Comparison of ENCODE assay signal across 8 cellular contexts in genomic region chr18:63421514-63421913, GRCh38. TPM values are rescaled to one million over a fixed set of nuclear protein-coding genes. Genes with fewer than 3 reads are reported as not detected.
A peak's percentile ranks its signal among the peaks of the same experiment; 100 is the strongest.
DNase-seq lines count a peak whose midpoint lies in the region; ATAC-seq, FAIRE-seq and TF ChIP-seq lines count a peak whose summit lies in the region.

No MANE protein-coding gene starts in this region.

- intact Hi-C loops in kidney (cut with DNase I), result no loop called here

- H3K9me3 Mint-ChIP-seq in activated CD4-positive, alpha-beta T cell treated with anti-CD3 and anti-CD28 coated beads, Interleukin-2, amount 10 ng/mL, durations not matched to agents 7 days and 5 days, result no peaks in the 10 kb centered on the region
- H3K9me3 Mint-ChIP-seq in activated naive CD8-positive, alpha-beta T cell (ENCODE audit: low read depth), result no peaks in the 10 kb centered on the region

- H3K36me3 ChIP-seq in kidney (ENCODE audit: control insufficient read depth in 1 of 2, insufficient read depth in 2 of 2, low read length in 2 of 2) (peaks cover 0 to 3% of the 10 kb centered on the region in 2 donors), thymus (ENCODE audit: control insufficient read depth, insufficient read depth) (peaks cover 14% of the 10 kb centered on the region)

- FAIRE-seq in kidney (lab: Jason Lieb, UNC), result no peak

- H3K27ac ChIP-seq in kidney (ENCODE audit: low read depth in 2 of 2, low read length in 2 of 2) (peak overlapping the region in 1 of 2 donors; percentile 95), thymus (ENCODE audit: low read depth) (no peak overlapping the region)

- POLR2A ChIA-PET in activated CD4-positive, alpha-beta T cell treated with anti-CD3 and anti-CD28 coated beads, Interleukin-2, amount 10 ng/mL, durations not matched to agents 7 days and 5 days (lab: Charles Lee), result no interaction called here

- H3K4me1 ChIP-seq in kidney (ENCODE audit: control insufficient read depth in 1 of 2, insufficient read depth in 1 of 2, low read depth in 1 of 2, low read length in 2 of 2) (peaks cover 5 to 7% of the 10 kb centered on the region in 2 donors), thymus (ENCODE audit: control insufficient read depth, insufficient read depth, low read length) (peaks cover 11% of the 10 kb centered on the region)

- H3K4me3 Mint-ChIP-seq in activated CD4-positive, alpha-beta T cell treated with anti-CD3 and anti-CD28 coated beads, Interleukin-2, amount 10 ng/mL, durations not matched to agents 7 days and 5 days, result peak overlapping the region; percentile 90
- peak overlapping the region; percentile 94 for H3K4me3 Mint-ChIP-seq in activated naive CD8-positive, alpha-beta T cell

- no peaks in the 10 kb centered on the region for H3K27me3 Mint-ChIP-seq in activated CD4-positive, alpha-beta T cell treated with anti-CD3 and anti-CD28 coated beads, Interleukin-2, amount 10 ng/mL, durations not matched to agents 7 days and 5 days
- H3K27me3 Mint-ChIP-seq in activated naive CD8-positive, alpha-beta T cell, result no peaks in the 10 kb centered on the region

- H3K4me3 ChIP-seq in kidney (ENCODE audit: low read length in 2 of 2), result peak overlapping the region; percentile 82 to 99
- peak overlapping the region; percentile 98 for H3K4me3 ChIP-seq in thymus (ENCODE audit: low read length)

- peak overlapping the region; percentile 90 to 97 for H3K9ac ChIP-seq in kidney (ENCODE audit: low read length in 2 of 2)

- H3K36me3 Mint-ChIP-seq in activated CD4-positive, alpha-beta T cell treated with anti-CD3 and anti-CD28 coated beads, Interleukin-2, amount 10 ng/mL, durations not matched to agents 7 days and 5 days (ENCODE audit: low read depth), result peaks cover 22% of the 10 kb centered on the region
- peaks cover 5% of the 10 kb centered on the region for H3K36me3 Mint-ChIP-seq in activated naive CD8-positive, alpha-beta T cell

- TF ChIP-seq CTCF in kidney (IDR thresholded peaks at IDR 0.05; ENCODE audit: borderline replicate concordance, extremely low read depth, insufficient read depth), result no peak

- ATAC-seq in GM19463 (IDR thresholded peaks at IDR 0.05; ENCODE audit: unreplicated experiment) (no peak), HG03342 (IDR thresholded peaks at IDR 0.05; ENCODE audit: unreplicated experiment) (no peak)

- CTCF ChIA-PET in activated CD4-positive, alpha-beta T cell treated with anti-CD3 and anti-CD28 coated beads, Interleukin-2, amount 10 ng/mL, durations not matched to agents 7 days and 5 days (lab: Charles Lee), result interaction anchor here (1.3 to 1.4 kb wide), 2 partner anchors 8 to 17 kb away, joined by 4 to 5 read pairs; no protein-coding TSS in a partner anchor

- DNase-seq in activated CD4-positive, alpha-beta T cell treated with anti-CD3 and anti-CD28 coated beads, Interleukin-2, amount 10 ng/mL, durations not matched to agents 7 days and 5 days, result no peak
- DNase-seq in activated CD4-positive, alpha-beta T cell treated with anti-CD3 and anti-CD28 coated beads, Interleukin-2, amount 50 U/mL, for 48 hours, result no peak
- DNase-seq in kidney, result no peak
- DNase-seq in middle frontal gyrus (ENCODE audit: extremely low spot score, low spot score), result no peak

- no peaks in the 10 kb centered on the region for H3K27me3 ChIP-seq in thymus (ENCODE audit: control insufficient read depth, insufficient read depth)

- peaks cover 32% of the 10 kb centered on the region for H3K4me1 Mint-ChIP-seq in activated CD4-positive, alpha-beta T cell treated with anti-CD3 and anti-CD28 coated beads, Interleukin-2, amount 10 ng/mL, durations not matched to agents 7 days and 5 days
- peaks cover 37% of the 10 kb centered on the region for H3K4me1 Mint-ChIP-seq in activated naive CD8-positive, alpha-beta T cell (ENCODE audit: low read depth)

- H3K9me3 ChIP-seq in kidney (ENCODE audit: control insufficient read depth in 1 of 2, low read length in 2 of 2) (no peaks in the 10 kb centered on the region), thymus (ENCODE audit: control insufficient read depth) (no peaks in the 10 kb centered on the region)

- H3K27ac Mint-ChIP-seq in activated CD4-positive, alpha-beta T cell treated with anti-CD3 and anti-CD28 coated beads, Interleukin-2, amount 10 ng/mL, durations not matched to agents 7 days and 5 days, result peak overlapping the region; percentile 96
- peak overlapping the region; percentile 93 for H3K27ac Mint-ChIP-seq in activated naive CD8-positive, alpha-beta T cell

- 18% methylated on average over 6 of the region's 6 CpGs for WGBS in thymus

RNA-seq across cellular contexts. Expression of gene VPS4B, which starts 0.8 kb away (rescaled TPM):
- total RNA-seq in activated CD4-positive, alpha-beta T cell treated with anti-CD3 and anti-CD28 coated beads, Interleukin-2, amount 10 ng/mL, durations not matched to agents 7 days and 5 days, result 10 to 100 TPM; 69.9 to 84.7 TPM
- total RNA-seq in kidney, result 63.7 TPM
- polyA plus RNA-seq in kidney (ENCODE audit: insufficient read depth, low read depth, low replicate concordance) (15.7 TPM), thymus (25.5 TPM)

RNA-seq across cellular contexts. Expression of gene KDSR, which starts 54.5 kb away (rescaled TPM):
- 10 to 100 TPM; 56.1 to 56.6 TPM for total RNA-seq in activated CD4-positive, alpha-beta T cell treated with anti-CD3 and anti-CD28 coated beads, Interleukin-2, amount 10 ng/mL, durations not matched to agents 7 days and 5 days
- 73.5 TPM for total RNA-seq in kidney
- polyA plus RNA-seq in kidney (ENCODE audit: insufficient read depth, low read depth, low replicate concordance) (22.5 TPM), thymus (28.0 TPM)

RNA-seq across cellular contexts. Expression of gene SERPINB5, which starts 55.2 kb away (rescaled TPM):
- not detected for total RNA-seq in activated CD4-positive, alpha-beta T cell treated with anti-CD3 and anti-CD28 coated beads, Interleukin-2, amount 10 ng/mL, durations not matched to agents 7 days and 5 days
- not detected for total RNA-seq in kidney
- polyA plus RNA-seq in kidney (ENCODE audit: insufficient read depth, low read depth, low replicate concordance), result not detected
- 21.9 TPM for polyA plus RNA-seq in thymus
